ENCODE assay signal across 1 cellular context in the genomic region with DNA sequence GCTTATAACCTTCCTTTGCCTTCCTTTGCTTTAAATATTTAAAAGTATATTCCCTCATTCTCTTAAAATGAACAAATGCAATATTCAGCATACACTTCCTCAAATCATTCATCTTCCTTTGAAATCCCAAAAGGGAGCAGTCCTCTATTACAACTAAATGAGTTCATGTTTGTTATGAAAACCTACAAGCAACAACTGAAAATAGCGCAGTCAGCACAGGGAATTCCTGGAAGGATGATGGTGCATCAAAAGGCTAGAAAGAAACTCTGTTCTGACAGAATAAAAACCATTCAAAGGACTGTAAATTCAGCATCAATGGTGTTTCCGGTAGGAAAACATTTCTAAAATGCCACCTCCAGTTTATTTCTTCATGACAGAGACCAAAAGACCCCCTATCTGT.
TF ChIP-seq lines count a peak whose summit lies in the region.

No MANE protein-coding gene starts in this region.

TF ChIP-seq in HEK293, 187 proteins besides CTCF, POLR2A, EP300 and RAD21 (continued from another document):
- TF ChIP-seq, protein P1, sequence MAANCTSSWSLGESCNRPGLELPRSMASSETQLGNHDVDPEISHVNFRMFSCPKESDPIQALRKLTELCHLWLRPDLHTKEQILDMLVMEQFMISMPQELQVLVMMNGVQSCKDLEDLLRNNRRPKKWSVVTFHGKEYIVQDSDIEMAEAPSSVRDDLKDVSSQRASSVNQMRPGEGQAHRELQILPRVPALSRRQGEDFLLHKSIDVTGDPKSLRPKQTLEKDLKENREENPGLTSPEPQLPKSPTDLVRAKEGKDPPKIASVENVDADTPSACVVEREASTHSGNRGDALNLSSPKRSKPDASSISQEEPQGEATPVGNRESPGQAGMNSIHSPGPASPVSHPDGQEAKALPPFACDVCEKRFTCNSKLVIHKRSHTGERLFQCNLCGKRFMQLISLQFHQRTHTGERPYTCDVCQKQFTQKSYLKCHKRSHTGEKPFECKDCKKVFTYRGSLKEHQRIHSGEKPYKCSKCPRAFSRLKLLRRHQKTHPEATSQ (tag by site-specific recombination; IDR thresholded peaks at IDR 0.05), result no peak
- TF ChIP-seq, protein P2, sequence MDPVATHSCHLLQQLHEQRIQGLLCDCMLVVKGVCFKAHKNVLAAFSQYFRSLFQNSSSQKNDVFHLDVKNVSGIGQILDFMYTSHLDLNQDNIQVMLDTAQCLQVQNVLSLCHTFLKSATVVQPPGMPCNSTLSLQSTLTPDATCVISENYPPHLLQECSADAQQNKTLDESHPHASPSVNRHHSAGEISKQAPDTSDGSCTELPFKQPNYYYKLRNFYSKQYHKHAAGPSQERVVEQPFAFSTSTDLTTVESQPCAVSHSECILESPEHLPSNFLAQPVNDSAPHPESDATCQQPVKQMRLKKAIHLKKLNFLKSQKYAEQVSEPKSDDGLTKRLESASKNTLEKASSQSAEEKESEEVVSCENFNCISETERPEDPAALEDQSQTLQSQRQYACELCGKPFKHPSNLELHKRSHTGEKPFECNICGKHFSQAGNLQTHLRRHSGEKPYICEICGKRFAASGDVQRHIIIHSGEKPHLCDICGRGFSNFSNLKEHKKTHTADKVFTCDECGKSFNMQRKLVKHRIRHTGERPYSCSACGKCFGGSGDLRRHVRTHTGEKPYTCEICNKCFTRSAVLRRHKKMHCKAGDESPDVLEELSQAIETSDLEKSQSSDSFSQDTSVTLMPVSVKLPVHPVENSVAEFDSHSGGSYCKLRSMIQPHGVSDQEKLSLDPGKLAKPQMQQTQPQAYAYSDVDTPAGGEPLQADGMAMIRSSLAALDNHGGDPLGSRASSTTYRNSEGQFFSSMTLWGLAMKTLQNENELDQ (tag by site-specific recombination; IDR thresholded peaks at IDR 0.05; ENCODE audit: low read depth), result no peak
- TF ChIP-seq, protein P3, sequence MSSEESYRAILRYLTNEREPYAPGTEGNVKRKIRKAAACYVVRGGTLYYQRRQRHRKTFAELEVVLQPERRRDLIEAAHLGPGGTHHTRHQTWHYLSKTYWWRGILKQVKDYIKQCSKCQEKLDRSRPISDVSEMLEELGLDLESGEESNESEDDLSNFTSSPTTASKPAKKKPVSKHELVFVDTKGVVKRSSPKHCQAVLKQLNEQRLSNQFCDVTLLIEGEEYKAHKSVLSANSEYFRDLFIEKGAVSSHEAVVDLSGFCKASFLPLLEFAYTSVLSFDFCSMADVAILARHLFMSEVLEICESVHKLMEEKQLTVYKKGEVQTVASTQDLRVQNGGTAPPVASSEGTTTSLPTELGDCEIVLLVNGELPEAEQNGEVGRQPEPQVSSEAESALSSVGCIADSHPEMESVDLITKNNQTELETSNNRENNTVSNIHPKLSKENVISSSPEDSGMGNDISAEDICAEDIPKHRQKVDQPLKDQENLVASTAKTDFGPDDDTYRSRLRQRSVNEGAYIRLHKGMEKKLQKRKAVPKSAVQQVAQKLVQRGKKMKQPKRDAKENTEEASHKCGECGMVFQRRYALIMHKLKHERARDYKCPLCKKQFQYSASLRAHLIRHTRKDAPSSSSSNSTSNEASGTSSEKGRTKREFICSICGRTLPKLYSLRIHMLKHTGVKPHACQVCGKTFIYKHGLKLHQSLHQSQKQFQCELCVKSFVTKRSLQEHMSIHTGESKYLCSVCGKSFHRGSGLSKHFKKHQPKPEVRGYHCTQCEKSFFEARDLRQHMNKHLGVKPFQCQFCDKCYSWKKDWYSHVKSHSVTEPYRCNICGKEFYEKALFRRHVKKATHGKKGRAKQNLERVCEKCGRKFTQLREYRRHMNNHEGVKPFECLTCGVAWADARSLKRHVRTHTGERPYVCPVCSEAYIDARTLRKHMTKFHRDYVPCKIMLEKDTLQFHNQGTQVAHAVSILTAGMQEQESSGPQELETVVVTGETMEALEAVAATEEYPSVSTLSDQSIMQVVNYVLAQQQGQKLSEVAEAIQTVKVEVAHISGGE (tag by site-specific recombination; conservative IDR thresholded peaks at IDR 0.05; ENCODE audit: low read depth), result peak; percentile 35; the same call in 1 of the 2 replicates
- TF ChIP-seq ZBTB1 (tag by site-specific recombination; IDR thresholded peaks at IDR 0.05) (no peak), KLF10 (tag by site-specific recombination; IDR thresholded peaks at IDR 0.05) (no peak)
- TF ChIP-seq, protein P4, sequence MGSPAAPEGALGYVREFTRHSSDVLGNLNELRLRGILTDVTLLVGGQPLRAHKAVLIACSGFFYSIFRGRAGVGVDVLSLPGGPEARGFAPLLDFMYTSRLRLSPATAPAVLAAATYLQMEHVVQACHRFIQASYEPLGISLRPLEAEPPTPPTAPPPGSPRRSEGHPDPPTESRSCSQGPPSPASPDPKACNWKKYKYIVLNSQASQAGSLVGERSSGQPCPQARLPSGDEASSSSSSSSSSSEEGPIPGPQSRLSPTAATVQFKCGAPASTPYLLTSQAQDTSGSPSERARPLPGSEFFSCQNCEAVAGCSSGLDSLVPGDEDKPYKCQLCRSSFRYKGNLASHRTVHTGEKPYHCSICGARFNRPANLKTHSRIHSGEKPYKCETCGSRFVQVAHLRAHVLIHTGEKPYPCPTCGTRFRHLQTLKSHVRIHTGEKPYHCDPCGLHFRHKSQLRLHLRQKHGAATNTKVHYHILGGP (tag by site-specific recombination; IDR thresholded peaks at IDR 0.05), result peak; percentile 43; the same call in 1 of the 2 replicates
